16 cellular contexts compared by ENCODE assay signal in genomic region chr1:14220324-14220723, GRCh38.
DNase-seq lines count a peak whose midpoint lies in the region; ATAC-seq and TF ChIP-seq lines count a peak whose summit lies in the region.
"Had no signal": no experiment of that assay in that cellular context is flagged by ENCODE, and none has a peak within 500 bp of the region (broad histone marks: within the 10 kb centered on the region; RNA-seq: fewer than 3 reads in every experiment).

No MANE protein-coding gene starts in this region.

- no peak for TF ChIP-seq POLR2A in heart left ventricle (IDR thresholded peaks at IDR 0.05)
- TF ChIP-seq POLR2A in stomach (IDR thresholded peaks at IDR 0.05), result no peak

- WGBS in heart left ventricle, 4 donors, result 48 to 65% (median 56%) methylated on average over 4 of the region's 4 CpGs
- 31% methylated on average over 4 of the region's 4 CpGs for WGBS in right cardiac atrium
- 78 to 82% (median 80%) methylated on average over 4 of the region's 4 CpGs for WGBS in stomach, 5 donors

- DNase-seq in heart left ventricle (no peak), cardiac septum (ENCODE audit: low spot score) (no peak), astrocyte of the hippocampus (ENCODE audit: low read depth, low spot score) (peak; percentile 5), right cardiac atrium (peak in 1 of 3 donors; percentile 21), stomach (no peak)
- DNase-seq: C1 segment of cervical spinal cord; Calu3; CD4-positive, alpha-beta memory T cell; COR-L47; DMS53; DMS79 treated with DMSO at 0.1 percent for 48 hours; GF-D8; GOT3; HFFc6 had no signal

- H3K36me3 ChIP-seq in heart left ventricle (no peaks in the 10 kb centered on the region), stomach (no peaks in the 10 kb centered on the region)
- H3K36me3 ChIP-seq: HAP-1 had no signal

- intact Hi-C loops in heart left ventricle (cut with DNase I), result no loop called here
- intact Hi-C loops in cardiac septum (cut with DNase I), result no loop called here
- intact Hi-C loops in right cardiac atrium (cut with DNase I), result no loop called here
- intact Hi-C loops in stomach (cut with DNase I; ENCODE audit: low total_unique reads), result no loop called here

- H3K27me3 ChIP-seq in heart left ventricle (peaks cover 0 to 8% (median 0%) of the 10 kb centered on the region in 9 donors), right cardiac atrium (ENCODE audit: control insufficient read depth, insufficient read depth) (no peaks in the 10 kb centered on the region), stomach (no peaks in the 10 kb centered on the region)

- ATAC-seq in heart left ventricle (peak in 3 of 4 donors; percentile 31 to 51 (median 36)), right cardiac atrium (peak; percentile 84 to 96), HG03095 (IDR thresholded peaks at IDR 0.05; ENCODE audit: unreplicated experiment) (no peak)

- H3K4me3 ChIP-seq in heart left ventricle, result no peak overlapping the region
- no peak overlapping the region for H3K4me3 ChIP-seq in right cardiac atrium (ENCODE audit: low read length)
- no peak overlapping the region for H3K4me3 ChIP-seq in stomach
- H3K4me3 ChIP-seq: HAP-1 had no signal

- H3K9me3 ChIP-seq in heart left ventricle (peaks cover 0 to 38% (median 15%) of the 10 kb centered on the region in 12 donors), right cardiac atrium (ENCODE audit: control insufficient read depth, low read length) (no peaks in the 10 kb centered on the region), stomach (peaks cover 0 to 42% (median 20%) of the 10 kb centered on the region in 4 donors)
- H3K9me3 ChIP-seq: HAP-1 had no signal

- H3K4me1 ChIP-seq in heart left ventricle (no peaks in the 10 kb centered on the region), right cardiac atrium (ENCODE audit: control insufficient read depth, insufficient read depth, low read length) (no peaks in the 10 kb centered on the region), stomach (no peaks in the 10 kb centered on the region)
- H3K4me1 ChIP-seq: HAP-1 had no signal

- TF ChIP-seq EP300 in stomach (IDR thresholded peaks at IDR 0.05), result no peak

- TF ChIP-seq CTCF in heart left ventricle (IDR thresholded peaks at IDR 0.05) (no peak), stomach (IDR thresholded peaks at IDR 0.05) (no peak)

- H3K27ac ChIP-seq in heart left ventricle, result no peak overlapping the region
- no peak overlapping the region for H3K27ac ChIP-seq in right cardiac atrium (ENCODE audit: low read length)
- H3K27ac ChIP-seq in stomach, result no peak overlapping the region
